ENCODE assay signal across 14 cellular contexts in the genomic region with DNA sequence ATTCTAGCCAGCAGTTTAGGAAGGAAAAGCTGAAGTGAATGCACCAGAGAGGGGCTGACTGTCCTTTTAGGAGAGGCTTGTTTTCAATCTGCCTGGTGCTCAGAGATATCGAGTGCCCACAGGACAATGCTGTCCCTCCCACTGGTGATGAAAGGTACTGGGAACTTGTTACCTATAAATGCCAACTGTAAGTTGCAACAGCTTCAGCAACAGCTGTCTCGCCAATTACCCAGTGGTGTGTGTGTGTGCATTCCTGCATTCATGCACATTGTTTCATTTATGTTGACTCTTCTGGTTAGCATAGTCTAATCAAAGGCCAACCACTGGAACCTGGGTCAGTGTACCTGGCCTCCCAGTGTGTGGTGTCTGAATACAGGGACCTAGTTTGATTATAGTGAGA.
A peak's percentile ranks its signal among the peaks of the same experiment; 100 is the strongest.
DNase-seq lines count a peak whose midpoint lies in the region; ATAC-seq and FAIRE-seq lines count a peak whose summit lies in the region.
"Had no signal": no experiment of that assay in that cellular context is flagged by ENCODE, and none has a peak within 500 bp of the region (broad histone marks: within the 10 kb centered on the region; RNA-seq: fewer than 3 reads in every experiment).

No MANE protein-coding gene starts in this region.

- H2BK5ac ChIP-seq in mesenchymal stem cell (ENCODE audit: low read depth, low read length, poor library complexity, severe bottlenecking): no peak overlapping the region

- H3K27me3 ChIP-seq in mesenchymal stem cell (ENCODE audit: control insufficient read depth in 1 of 2, insufficient read depth in 1 of 2, low read length in 2 of 2): no peaks in the 10 kb centered on the region
- H3K27me3 ChIP-seq: tibial artery had no signal

- H3K4me3 ChIP-seq in mesenchymal stem cell (ENCODE audit: insufficient read depth in 1 of 2, low read depth in 1 of 2, low read length in 2 of 2): no peak overlapping the region
- H3K4me3 ChIP-seq: lung, tibial artery had no signal

- WGBS in mesenchymal stem cell: 87% methylated on average over 2 of the region's 2 CpGs

- no peaks in the 10 kb centered on the region for H3K4me1 ChIP-seq in mesenchymal stem cell (ENCODE audit: control insufficient read depth, insufficient read depth, low read depth, low read length)

- no peak overlapping the region for H3K4me2 ChIP-seq in mesenchymal stem cell (ENCODE audit: low read length, poor library complexity, severe bottlenecking)

- H4K91ac ChIP-seq in mesenchymal stem cell (ENCODE audit: low read length): no peak overlapping the region

- no peaks in the 10 kb centered on the region for H3K79me1 ChIP-seq in mesenchymal stem cell (replicated peaks; ENCODE audit: low read length, poor library complexity, severe bottlenecking)

- no peaks in the 10 kb centered on the region for H3K36me3 ChIP-seq in mesenchymal stem cell (ENCODE audit: control insufficient read depth in 1 of 2, insufficient read depth in 2 of 2, low read depth in 1 of 2, low read length in 2 of 2)
- H3K36me3 ChIP-seq: tibial artery had no signal

- H3K4ac ChIP-seq in mesenchymal stem cell (ENCODE audit: low read depth in 1 of 2, low read length in 2 of 2): peak overlapping the region in 1 of 2 experiments; percentile 24

- H3K14ac ChIP-seq in mesenchymal stem cell (ENCODE audit: low read length in 2 of 2): no peak overlapping the region

- no peak overlapping the region for H2AFZ ChIP-seq in mesenchymal stem cell (ENCODE audit: low read depth, low read length)

- H2BK15ac ChIP-seq in mesenchymal stem cell (ENCODE audit: low read depth, poor library complexity, severe bottlenecking): no peak overlapping the region

- FAIRE-seq in RCC 7860 (lab: Jason Lieb, UNC): no peak

- intact Hi-C loops in left ventricle myocardium superior (cut with micrococcal nuclease): loop anchor here (5.0 kb wide), 1 partner anchor 464 kb away; no protein-coding TSS in a partner anchor

- peak; percentile 91 for ATAC-seq in left ventricle myocardium superior
- no peak for ATAC-seq in HG03135 (IDR thresholded peaks at IDR 0.05; ENCODE audit: unreplicated experiment)
- ATAC-seq: T-helper 17 cell had no signal

- no peaks in the 10 kb centered on the region for H3K9me3 ChIP-seq in mesenchymal stem cell (ENCODE audit: control insufficient read depth, low read length)
- H3K9me3 ChIP-seq: tibial artery had no signal

- no peak overlapping the region for H2AK5ac ChIP-seq in mesenchymal stem cell (ENCODE audit: low read length, severe bottlenecking)

- no peak overlapping the region for H3K9ac ChIP-seq in mesenchymal stem cell (ENCODE audit: low read length)

- H3K23ac ChIP-seq in mesenchymal stem cell (ENCODE audit: low read length in 2 of 2): no peak overlapping the region

- no peak overlapping the region for H2BK120ac ChIP-seq in mesenchymal stem cell (ENCODE audit: low read depth, low read length)

- no peak overlapping the region for H4K8ac ChIP-seq in mesenchymal stem cell (ENCODE audit: low read length)

- no peak overlapping the region for H3K27ac ChIP-seq in mesenchymal stem cell (ENCODE audit: low read length, poor library complexity, severe bottlenecking)
- H3K27ac ChIP-seq: tibial artery had no signal

- DNase-seq in NCI-H2196 (lab: John Stamatoyannopoulos, UW; ENCODE audit: unreplicated experiment) (peak; percentile 8), NCI-H2196 treated with DMSO at 0.1 percent for 48 hours (lab: John Stamatoyannopoulos, UW; ENCODE audit: unreplicated experiment) (no peak), RCC 7860 (ENCODE audit: low spot score) (peak; percentile 23), left ventricle myocardium superior (peak; percentile 12), renal cortical epithelial cell (ENCODE audit: low read depth) (peak; percentile 90), NCI-H2081 treated with DMSO at 0.1 percent for 48 hours (lab: John Stamatoyannopoulos, UW) (no peak), mesenchymal stem cell (no peak)
- DNase-seq: activated CD4-positive, alpha-beta T cell treated with anti-CD3 and anti-CD28 coated beads, Interleukin-2, amount 50 U/mL, for 48 hours; DMS79 treated with DMSO at 0.1 percent for 48 hours; posterior cingulate gyrus; T-helper 17 cell; tibial artery had no signal

- peak overlapping the region in 1 of 2 experiments; percentile 15 for H2BK12ac ChIP-seq in mesenchymal stem cell (ENCODE audit: low read length in 2 of 2)

- peak overlapping the region in 1 of 2 experiments; percentile 46 for H3K18ac ChIP-seq in mesenchymal stem cell (ENCODE audit: low read depth in 1 of 2, low read length in 2 of 2)

Comparison
In these comparisons a context has a peak if more than half of its experiments do, and no peak if none do; other contexts are left out.
1. DNase-seq: peak in NCI-H2196 (single experiment), RCC 7860 (single experiment), left ventricle myocardium superior (single experiment) and renal cortical epithelial cell (single experiment); none in NCI-H2196 treated with DMSO at 0.1 percent for 48 hours (single experiment), NCI-H2081 treated with DMSO at 0.1 percent for 48 hours (single experiment) and mesenchymal stem cell (single experiment).